Comparison of ENCODE assay signal across 19 cellular contexts in genomic region chr1:68918563-68918962, GRCh38.
"Had no signal": no experiment of that assay in that cellular context is flagged by ENCODE, and none has a peak within 500 bp of the region (broad histone marks: within the 10 kb centered on the region; RNA-seq: fewer than 3 reads in every experiment).

No MANE protein-coding gene starts in this region.

- ATAC-seq: natural killer cell treated with Interleukin-12 subunit alpha and Interleukin-12 subunit beta and Interleukin-15 and Interleukin-18, amount 100 ng/mL, for 72 hours had no signal

- DNase-seq: activated B cell treated with CpG ODN at 0.5 μM for 24 hours; activated CD4-positive, alpha-beta memory T cell treated with anti-CD3 and anti-CD28 coated beads, Interleukin-2, amount 10 ng/mL, durations not matched to agents 7 days and 5 days; activated CD4-positive, alpha-beta T cell treated with anti-CD3 and anti-CD28 coated beads for 48 hours; activated gamma-delta T cell treated with Interleukin-2 at 50 U/mL for 16 hours; activated T-cell treated with anti-CD3 and anti-CD28 coated beads for 4 hours; anterior cingulate cortex; effector CD4-positive, alpha-beta T cell; spleen; stimulated activated CD4-positive, alpha-beta T cell treated with anti-CD3 and anti-CD28 coated beads, Interleukin-4, amount 100 ng/mL, for 4 hours; T1000; tibial artery had no signal

- H3K36me3 ChIP-seq: right atrium auricular region, spleen, tibial artery had no signal

- H3K27me3 Mint-ChIP-seq: activated B cell treated with CpG ODN at 0.5 μM for 24 hours; activated CD4-positive, alpha-beta memory T cell treated with anti-CD3 and anti-CD28 coated beads, Interleukin-2, amount 10 ng/mL, durations not matched to agents 7 days and 5 days; activated naive CD4-positive, alpha-beta T cell treated with anti-CD3 and anti-CD28 coated beads, Interleukin-2, amount 50 U/mL, for 24 hours; brain; dendritic cell treated with granulocyte-macrophage colony-stimulating factor and Interleukin-4, amounts not matched to agents 40 ng/mL and 50 ng/mL, for 4 days; natural killer cell treated with Interleukin-12 subunit alpha and Interleukin-12 subunit beta and Interleukin-15 and Interleukin-18, amount 100 ng/mL, for 72 hours; progenitor cell of endocrine pancreas; stimulated activated naive CD8-positive, alpha-beta T cell treated with anti-CD3 and anti-CD28 coated beads, Interleukin-15, Interleukin-2, amounts not matched to agents 100 ng/mL and 50 ng/mL, for 24 hours had no signal

- H3K36me3 Mint-ChIP-seq: activated naive CD4-positive, alpha-beta T cell treated with anti-CD3 and anti-CD28 coated beads, Interleukin-2, amount 50 U/mL, for 24 hours; brain had no signal

- H3K27ac Mint-ChIP-seq: activated B cell treated with CpG ODN at 0.5 μM for 24 hours; activated CD4-positive, alpha-beta memory T cell treated with anti-CD3 and anti-CD28 coated beads, Interleukin-2, amount 10 ng/mL, durations not matched to agents 7 days and 5 days; activated naive CD4-positive, alpha-beta T cell treated with anti-CD3 and anti-CD28 coated beads, Interleukin-2, amount 50 U/mL, for 24 hours; brain; dendritic cell treated with granulocyte-macrophage colony-stimulating factor and Interleukin-4, amounts not matched to agents 40 ng/mL and 50 ng/mL, for 4 days; natural killer cell treated with Interleukin-12 subunit alpha and Interleukin-12 subunit beta and Interleukin-15 and Interleukin-18, amount 100 ng/mL, for 72 hours; progenitor cell of endocrine pancreas; stimulated activated naive CD8-positive, alpha-beta T cell treated with anti-CD3 and anti-CD28 coated beads, Interleukin-15, Interleukin-2, amounts not matched to agents 100 ng/mL and 50 ng/mL, for 24 hours; T-helper 1 cell treated with Interleukin-12 subunit alpha and Interleukin-12 subunit beta and Interleukin-4 antibody, amounts not matched to agents 30 μg/mL and 1 μg/mL, for 36 hours had no signal

- H3K27me3 ChIP-seq: right atrium auricular region, spleen, tibial artery had no signal

- H3K4me3 Mint-ChIP-seq: activated B cell treated with CpG ODN at 0.5 μM for 24 hours; activated CD4-positive, alpha-beta memory T cell treated with anti-CD3 and anti-CD28 coated beads, Interleukin-2, amount 10 ng/mL, durations not matched to agents 7 days and 5 days; activated naive CD4-positive, alpha-beta T cell treated with anti-CD3 and anti-CD28 coated beads, Interleukin-2, amount 50 U/mL, for 24 hours; brain; dendritic cell treated with granulocyte-macrophage colony-stimulating factor and Interleukin-4, amounts not matched to agents 40 ng/mL and 50 ng/mL, for 4 days; natural killer cell treated with Interleukin-12 subunit alpha and Interleukin-12 subunit beta and Interleukin-15 and Interleukin-18, amount 100 ng/mL, for 72 hours; stimulated activated naive CD8-positive, alpha-beta T cell treated with anti-CD3 and anti-CD28 coated beads, Interleukin-15, Interleukin-2, amounts not matched to agents 100 ng/mL and 50 ng/mL, for 24 hours; T-helper 1 cell treated with Interleukin-12 subunit alpha and Interleukin-12 subunit beta and Interleukin-4 antibody, amounts not matched to agents 30 μg/mL and 1 μg/mL, for 36 hours had no signal

- H3K4me3 ChIP-seq: right atrium auricular region, spleen, tibial artery had no signal

- H3K4me1 Mint-ChIP-seq: activated B cell treated with CpG ODN at 0.5 μM for 24 hours; activated CD4-positive, alpha-beta memory T cell treated with anti-CD3 and anti-CD28 coated beads, Interleukin-2, amount 10 ng/mL, durations not matched to agents 7 days and 5 days; activated naive CD4-positive, alpha-beta T cell treated with anti-CD3 and anti-CD28 coated beads, Interleukin-2, amount 50 U/mL, for 24 hours had no signal
